In the genomic region with DNA sequence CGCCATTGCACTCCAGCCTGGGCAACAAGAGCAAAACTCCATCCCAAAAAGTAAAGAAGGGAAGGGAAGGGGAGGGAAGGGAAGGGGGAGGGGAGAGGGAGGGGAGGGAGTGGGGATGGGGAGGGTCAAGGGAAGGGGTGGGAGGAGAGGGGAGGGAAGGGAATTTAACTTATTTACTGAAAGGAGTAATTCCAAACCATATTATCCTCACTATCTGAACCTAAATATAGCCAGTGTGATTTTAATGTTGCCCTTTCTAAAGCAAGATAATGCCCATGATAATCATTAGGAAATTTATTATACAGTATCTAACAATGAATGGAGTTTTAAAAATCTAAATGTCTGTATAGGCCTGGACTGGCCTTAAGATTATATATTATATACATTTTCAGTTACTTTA, we compare ENCODE assay signal across 7 cellular contexts. TPM values are rescaled to one million over a fixed set of nuclear protein-coding genes. Genes with fewer than 3 reads are reported as not detected.
"Had no signal": no experiment of that assay in that cellular context is flagged by ENCODE, and none has a peak within 500 bp of the region (broad histone marks: within the 10 kb centered on the region; RNA-seq: fewer than 3 reads in every experiment).

No MANE protein-coding gene starts in this region.

- DNase-seq: GDM1, GF-D8 had no signal

- H3K4me3 ChIP-seq: GM12878 had no signal

- ATAC-seq: GM12878 had no signal

- FAIRE-seq: GM12878, GM12891, GM18507, GM19239 had no signal

RNA-seq across cellular contexts. Expression of a gene that starts 8.5 kb away (rescaled TPM):
- total RNA-seq: G401, GM12878 had no signal
- polyA plus RNA-seq: GM12878 had no signal
